In genomic region chr2:6927753-6928152, GRCh38 we compare ENCODE assay signal across 18 cellular contexts. TPM values are rescaled to one million over a fixed set of nuclear protein-coding genes. Genes with fewer than 3 reads are reported as not detected.
DNase-seq lines count a peak whose midpoint lies in the region; ATAC-seq and TF ChIP-seq lines count a peak whose summit lies in the region.
"Had no signal": no experiment of that assay in that cellular context is flagged by ENCODE, and none has a peak within 500 bp of the region (broad histone marks: within the 10 kb centered on the region; RNA-seq: fewer than 3 reads in every experiment).

No MANE protein-coding gene starts in this region.

- peaks cover 0 to 19% (median 9%) of the 10 kb centered on the region in 11 donors for H3K9me3 Mint-ChIP-seq in naive thymus-derived CD4-positive, alpha-beta T cell

- H3K27ac ChIP-seq in heart left ventricle (peak overlapping the region in 8 of 12 donors; percentile 19 to 73 (median 42)), WERI-Rb-1 (peak overlapping the region; percentile 43), thyroid gland (peak overlapping the region in 2 of 3 donors; percentile 29 to 48)
- H3K27ac ChIP-seq in naive thymus-derived CD4-positive, alpha-beta T cell (ENCODE audit: low read depth, low read length), result no peak overlapping the region
- H3K27ac ChIP-seq: BLaER1 treated with 17β-estradiol and CSF1 and Interleukin-3, amounts not matched to agents 10 nM and 100 nM; PC-9 had no signal

- TF ChIP-seq POLR2A in heart left ventricle (IDR thresholded peaks at IDR 0.05), result no peak
- no peak for TF ChIP-seq POLR2A in thyroid gland (IDR thresholded peaks at IDR 0.05)

- H3K36me3 ChIP-seq in heart left ventricle (peaks cover 0 to 4% (median 0%) of the 10 kb centered on the region in 9 donors), WERI-Rb-1 (peaks cover 6% of the 10 kb centered on the region), thyroid gland (no peaks in the 10 kb centered on the region)
- peaks cover 0 to 3% (median 0%) of the 10 kb centered on the region in 3 experiments for H3K36me3 ChIP-seq in naive thymus-derived CD4-positive, alpha-beta T cell (ENCODE audit: control insufficient read depth in 2 of 3, insufficient read depth in 3 of 3, low read length in 3 of 3)
- H3K36me3 ChIP-seq: MG63 had no signal

- WGBS in heart left ventricle, 4 donors, result 89 to 96% (median 93%) methylated on average over 3 of the region's 3 CpGs
- WGBS in thyroid gland, 2 donors, result 97 to 98% methylated on average over 3 of the region's 3 CpGs

- H3K4me3 ChIP-seq in heart left ventricle, result no peak overlapping the region
- no peak overlapping the region for H3K4me3 ChIP-seq in WERI-Rb-1 (ENCODE audit: low read depth, low read length)
- no peak overlapping the region for H3K4me3 ChIP-seq in naive thymus-derived CD4-positive, alpha-beta T cell (ENCODE audit: low read length)
- no peak overlapping the region for H3K4me3 ChIP-seq in thyroid gland (replicated peaks in 1 of 3)
- H3K4me3 ChIP-seq: BLaER1 treated with 17β-estradiol and CSF1 and Interleukin-3, amounts not matched to agents 10 nM and 100 nM; MG63; PC-9 had no signal

- H3K27me3 Mint-ChIP-seq in naive thymus-derived CD4-positive, alpha-beta T cell, result no peaks in the 10 kb centered on the region

- DNase-seq in heart left ventricle (no peak), Right ventricle myocardium inferior (ENCODE audit: missing footprints) (no peak), WERI-Rb-1 (no peak), thyroid gland (no peak), OCI-M2 (lab: John Stamatoyannopoulos, UW; ENCODE audit: unreplicated experiment) (no peak)
- DNase-seq in naive thymus-derived CD4-positive, alpha-beta T cell, result no peak
- no peak for DNase-seq in stimulated activated CD4-positive, alpha-beta T cell treated with anti-CD3 and anti-CD28 coated beads, Interleukin-12 subunit alpha, Interleukin-12 subunit beta, amount 100 ng/mL, for 4 hours
- DNase-seq: DMS 273 treated with DMSO at 0.1 percent for 48 hours, GF-D8, HFFc6, MG63, NCI-H1092, NCI-H146, NCI-H2081, NCI-H510A, NCI-H774, PC-9 had no signal

- TF ChIP-seq CTCF in heart left ventricle (IDR thresholded peaks at IDR 0.05) (no peak), WERI-Rb-1 (IDR thresholded peaks at IDR 0.05; ENCODE audit: low read depth, low read length) (no peak), thyroid gland (IDR thresholded peaks at IDR 0.05) (no peak)

- peak overlapping the region in 6 of 9 donors; percentile 6 to 80 (median 52) for H3K27ac Mint-ChIP-seq in naive thymus-derived CD4-positive, alpha-beta T cell
- H3K27ac Mint-ChIP-seq: HFFc6 had no signal

- POLR2A ChIA-PET in naive thymus-derived CD4-positive, alpha-beta T cell (lab: Charles Lee), result interaction anchor here (0.6 to 1.8 kb wide), 3 partner anchors 14 to 51 kb away, joined by 3 to 4 read pairs (median 3); no protein-coding TSS in a partner anchor

- CTCF ChIA-PET in naive thymus-derived CD4-positive, alpha-beta T cell (lab: Charles Lee), result no interaction called here

- H3K4me1 ChIP-seq in heart left ventricle (peaks cover 3 to 97% (median 38%) of the 10 kb centered on the region in 12 donors), thyroid gland (peaks cover 13 to 19% of the 10 kb centered on the region in 2 donors)
- H3K4me1 ChIP-seq in naive thymus-derived CD4-positive, alpha-beta T cell (ENCODE audit: control insufficient read depth in 2 of 2, insufficient read depth in 2 of 2, low read length in 2 of 2), result peaks cover 0 to 50% of the 10 kb centered on the region in 2 donors

- intact Hi-C loops in heart left ventricle (cut with DNase I) (loop anchor here in 1 of 10 donors (5.0 kb wide), 1 partner anchor 40 kb away; no protein-coding TSS in a partner anchor), Right ventricle myocardium inferior (cut with DNase I) (no loop called here), thyroid gland (cut with DNase I) (loop anchor here (5.0 kb wide), 1 partner anchor 45 kb away; no protein-coding TSS in a partner anchor)
- intact Hi-C loops in naive thymus-derived CD4-positive, alpha-beta T cell (cut with micrococcal nuclease), result no loop called here

- H3K9me3 ChIP-seq in heart left ventricle (no peaks in the 10 kb centered on the region), WERI-Rb-1 (ENCODE audit: severe bottlenecking) (no peaks in the 10 kb centered on the region), thyroid gland (no peaks in the 10 kb centered on the region)
- no peaks in the 10 kb centered on the region for H3K9me3 ChIP-seq in naive thymus-derived CD4-positive, alpha-beta T cell (ENCODE audit: control insufficient read depth in 2 of 3, low read length in 3 of 3)
- H3K9me3 ChIP-seq: MG63 had no signal

- H3K36me3 Mint-ChIP-seq in naive thymus-derived CD4-positive, alpha-beta T cell, result peaks cover 4 to 71% (median 41%) of the 10 kb centered on the region in 5 donors

- ATAC-seq in heart left ventricle (no peak), Right ventricle myocardium inferior (no peak)
- no peak for ATAC-seq in naive thymus-derived CD4-positive, alpha-beta T cell

- H3K27me3 ChIP-seq in heart left ventricle, result no peaks in the 10 kb centered on the region
- no peaks in the 10 kb centered on the region for H3K27me3 ChIP-seq in WERI-Rb-1 (ENCODE audit: insufficient read depth, low read depth, severe bottlenecking)
- H3K27me3 ChIP-seq in naive thymus-derived CD4-positive, alpha-beta T cell (ENCODE audit: control insufficient read depth in 2 of 2, insufficient read depth in 2 of 2, low read length in 2 of 2), result no peaks in the 10 kb centered on the region
- no peaks in the 10 kb centered on the region for H3K27me3 ChIP-seq in thyroid gland
- H3K27me3 ChIP-seq: BLaER1 treated with 17β-estradiol and CSF1 and Interleukin-3, amounts not matched to agents 10 nM and 100 nM; MG63 had no signal

- peaks cover 47 to 91% (median 87%) of the 10 kb centered on the region in 7 donors for H3K4me1 Mint-ChIP-seq in naive thymus-derived CD4-positive, alpha-beta T cell

- peak overlapping the region in 4 of 10 donors; percentile 28 to 75 (median 63) for H3K4me3 Mint-ChIP-seq in naive thymus-derived CD4-positive, alpha-beta T cell
- H3K4me3 Mint-ChIP-seq: HFFc6 had no signal

RNA-seq across cellular contexts. Expression of gene RNF144A, which starts 10.5 kb away (rescaled TPM):
- 10 to 100 TPM; 10.3 to 27.2 (median 14.9) TPM for total RNA-seq in heart left ventricle
- polyA plus RNA-seq in heart left ventricle, result 1 to 10 TPM; 3.5 to 6.4 TPM
- total RNA-seq in Right ventricle myocardium inferior, result 16.9 TPM
- total RNA-seq in naive thymus-derived CD4-positive, alpha-beta T cell, result 10 to 100 TPM; 40.0 to 74.4 (median 61.2) TPM
- 10 to 100 TPM; 21.2 to 23.5 TPM for polyA plus RNA-seq in naive thymus-derived CD4-positive, alpha-beta T cell
- total RNA-seq in thyroid gland, result 10 to 100 TPM in 2 of 4 donors, 1 to 10 TPM in 2; 8.0 to 12.2 (median 10.6) TPM
- total RNA-seq: HFFc6 had no signal

RNA-seq across cellular contexts. Expression of gene RSAD2, which starts 50.2 kb away (rescaled TPM):
- total RNA-seq in heart left ventricle (10 to 100 TPM in 2 of 9 donors, 1 to 10 TPM in 7; 1.2 to 18.0 (median 4.8) TPM), Right ventricle myocardium inferior (3.3 TPM), thyroid gland (1 to 10 TPM; 1.5 to 4.9 (median 2.6) TPM)
- 1 to 10 TPM; 1.9 to 2.9 TPM for polyA plus RNA-seq in heart left ventricle
- 10 to 100 TPM in 1 of 5 experiments, 1 to 10 TPM in 4; 5.0 to 72.6 (median 5.6) TPM for total RNA-seq in naive thymus-derived CD4-positive, alpha-beta T cell
- polyA plus RNA-seq in naive thymus-derived CD4-positive, alpha-beta T cell, result 10 to 100 TPM in 1 of 2 donors, 1 to 10 TPM in 1; 8.2 to 15.0 TPM
- total RNA-seq: HFFc6, PC-9 had no signal
